Comparison of ENCODE assay signal across 1 cellular context in the genomic region with DNA sequence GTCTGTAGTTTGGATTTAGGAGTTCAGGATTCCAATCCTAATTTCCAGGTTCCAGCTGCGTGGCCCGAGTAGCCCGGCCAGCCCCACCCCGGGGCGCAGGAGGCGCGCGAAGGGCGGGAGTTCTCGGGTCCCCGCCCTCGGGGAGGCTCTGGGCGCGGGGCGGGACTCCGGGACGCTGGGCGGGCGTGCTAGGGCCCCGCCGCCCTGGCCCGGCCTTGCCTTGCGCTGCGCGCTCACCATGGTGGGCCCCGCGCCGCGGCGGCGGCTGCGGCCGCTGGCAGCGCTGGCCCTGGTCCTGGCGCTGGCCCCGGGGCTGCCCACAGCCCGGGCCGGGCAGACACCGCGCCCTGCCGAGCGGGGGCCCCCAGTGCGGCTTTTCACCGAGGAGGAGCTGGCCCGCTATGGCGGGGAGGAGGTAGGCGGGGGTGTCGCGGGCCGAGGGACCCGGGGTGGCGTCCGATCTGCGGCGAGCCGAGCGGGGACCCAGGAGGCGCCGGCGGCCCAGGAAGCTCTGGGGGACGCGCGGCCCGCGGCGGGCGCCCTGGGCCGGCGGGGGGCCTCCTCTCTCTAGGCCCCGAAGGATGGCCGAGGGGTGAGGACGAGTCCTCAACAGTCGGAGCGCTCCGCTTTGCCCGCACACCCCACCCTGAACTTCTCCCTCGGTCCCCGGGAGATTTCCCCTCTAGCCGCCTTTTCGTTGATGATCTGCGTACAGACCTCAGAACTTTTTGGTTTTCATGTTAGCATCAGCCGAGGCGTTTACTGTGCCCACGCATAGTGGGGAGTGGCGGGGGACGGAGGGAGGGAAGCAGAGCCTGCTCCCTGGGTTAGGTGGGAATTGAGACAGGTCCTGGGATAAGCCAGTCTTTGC.
A peak's percentile ranks its signal among the peaks of the same experiment; 100 is the strongest.
TF ChIP-seq lines count a peak whose summit lies in the region.

A gene (plus strand): TSS at position 215 of the 871 bp plus-strand sequence. CDS start 24 bp downstream, at position 239.

TF ChIP-seq in HepG2, 621 proteins besides CTCF, POLR2A, EP300 and RAD21 (continued from another document and continues in another):
- TF ChIP-seq, protein P1, sequence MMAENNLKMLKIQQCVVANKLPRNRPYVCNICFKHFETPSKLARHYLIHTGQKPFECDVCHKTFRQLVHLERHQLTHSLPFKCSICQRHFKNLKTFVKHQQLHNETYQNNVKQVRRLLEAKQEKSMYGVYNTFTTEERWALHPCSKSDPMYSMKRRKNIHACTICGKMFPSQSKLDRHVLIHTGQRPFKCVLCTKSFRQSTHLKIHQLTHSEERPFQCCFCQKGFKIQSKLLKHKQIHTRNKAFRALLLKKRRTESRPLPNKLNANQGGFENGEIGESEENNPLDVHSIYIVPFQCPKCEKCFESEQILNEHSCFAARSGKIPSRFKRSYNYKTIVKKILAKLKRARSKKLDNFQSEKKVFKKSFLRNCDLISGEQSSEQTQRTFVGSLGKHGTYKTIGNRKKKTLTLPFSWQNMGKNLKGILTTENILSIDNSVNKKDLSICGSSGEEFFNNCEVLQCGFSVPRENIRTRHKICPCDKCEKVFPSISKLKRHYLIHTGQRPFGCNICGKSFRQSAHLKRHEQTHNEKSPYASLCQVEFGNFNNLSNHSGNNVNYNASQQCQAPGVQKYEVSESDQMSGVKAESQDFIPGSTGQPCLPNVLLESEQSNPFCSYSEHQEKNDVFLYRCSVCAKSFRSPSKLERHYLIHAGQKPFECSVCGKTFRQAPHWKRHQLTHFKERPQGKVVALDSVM (CRISPR knock-in tag; IDR thresholded peaks at IDR 0.05), result 0 out of 2 replicates have a peak, but pooled peaks have one; percentile 7
- peak; percentile 56; the same call in 1 of the 2 replicates for TF ChIP-seq RBFOX2 (IDR thresholded peaks at IDR 0.05; ENCODE audit: low read depth, low read length)
- TF ChIP-seq CENPX (CRISPR knock-in tag; IDR thresholded peaks at IDR 0.05), result no peak
- peak; percentile 49; the same call in 1 of the 2 replicates for TF ChIP-seq SP5 (CRISPR knock-in tag; IDR thresholded peaks at IDR 0.05; ENCODE audit: borderline replicate concordance, low read depth)
- TF ChIP-seq, protein P2, sequence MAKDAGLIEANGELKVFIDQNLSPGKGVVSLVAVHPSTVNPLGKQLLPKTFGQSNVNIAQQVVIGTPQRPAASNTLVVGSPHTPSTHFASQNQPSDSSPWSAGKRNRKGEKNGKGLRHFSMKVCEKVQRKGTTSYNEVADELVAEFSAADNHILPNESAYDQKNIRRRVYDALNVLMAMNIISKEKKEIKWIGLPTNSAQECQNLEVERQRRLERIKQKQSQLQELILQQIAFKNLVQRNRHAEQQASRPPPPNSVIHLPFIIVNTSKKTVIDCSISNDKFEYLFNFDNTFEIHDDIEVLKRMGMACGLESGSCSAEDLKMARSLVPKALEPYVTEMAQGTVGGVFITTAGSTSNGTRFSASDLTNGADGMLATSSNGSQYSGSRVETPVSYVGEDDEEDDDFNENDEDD (CRISPR knock-in tag; IDR thresholded peaks at IDR 0.05; ENCODE audit: borderline replicate concordance), result peak; percentile 62; the same call in 1 of the 2 replicates
- TF ChIP-seq SOX5 (CRISPR knock-in tag; IDR thresholded peaks at IDR 0.05; ENCODE audit: borderline replicate concordance), result no peak
- peak; percentile 32; the same call in 1 of the 2 replicates for TF ChIP-seq HDAC1 (CRISPR knock-in tag; IDR thresholded peaks at IDR 0.05)
- TF ChIP-seq ZFY (CRISPR knock-in tag; IDR thresholded peaks at IDR 0.05), result peak; percentile 88
- TF ChIP-seq, protein P3, sequence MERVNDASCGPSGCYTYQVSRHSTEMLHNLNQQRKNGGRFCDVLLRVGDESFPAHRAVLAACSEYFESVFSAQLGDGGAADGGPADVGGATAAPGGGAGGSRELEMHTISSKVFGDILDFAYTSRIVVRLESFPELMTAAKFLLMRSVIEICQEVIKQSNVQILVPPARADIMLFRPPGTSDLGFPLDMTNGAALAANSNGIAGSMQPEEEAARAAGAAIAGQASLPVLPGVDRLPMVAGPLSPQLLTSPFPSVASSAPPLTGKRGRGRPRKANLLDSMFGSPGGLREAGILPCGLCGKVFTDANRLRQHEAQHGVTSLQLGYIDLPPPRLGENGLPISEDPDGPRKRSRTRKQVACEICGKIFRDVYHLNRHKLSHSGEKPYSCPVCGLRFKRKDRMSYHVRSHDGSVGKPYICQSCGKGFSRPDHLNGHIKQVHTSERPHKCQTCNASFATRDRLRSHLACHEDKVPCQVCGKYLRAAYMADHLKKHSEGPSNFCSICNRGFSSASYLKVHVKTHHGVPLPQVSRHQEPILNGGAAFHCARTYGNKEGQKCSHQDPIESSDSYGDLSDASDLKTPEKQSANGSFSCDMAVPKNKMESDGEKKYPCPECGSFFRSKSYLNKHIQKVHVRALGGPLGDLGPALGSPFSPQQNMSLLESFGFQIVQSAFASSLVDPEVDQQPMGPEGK (CRISPR knock-in tag; IDR thresholded peaks at IDR 0.05), result peak; percentile 59; the same call in 1 of the 2 replicates
- peak; percentile 76; the same call in 1 of the 2 replicates for TF ChIP-seq KLF12 (CRISPR knock-in tag; IDR thresholded peaks at IDR 0.05; ENCODE audit: borderline replicate concordance)
- TF ChIP-seq, protein P4, sequence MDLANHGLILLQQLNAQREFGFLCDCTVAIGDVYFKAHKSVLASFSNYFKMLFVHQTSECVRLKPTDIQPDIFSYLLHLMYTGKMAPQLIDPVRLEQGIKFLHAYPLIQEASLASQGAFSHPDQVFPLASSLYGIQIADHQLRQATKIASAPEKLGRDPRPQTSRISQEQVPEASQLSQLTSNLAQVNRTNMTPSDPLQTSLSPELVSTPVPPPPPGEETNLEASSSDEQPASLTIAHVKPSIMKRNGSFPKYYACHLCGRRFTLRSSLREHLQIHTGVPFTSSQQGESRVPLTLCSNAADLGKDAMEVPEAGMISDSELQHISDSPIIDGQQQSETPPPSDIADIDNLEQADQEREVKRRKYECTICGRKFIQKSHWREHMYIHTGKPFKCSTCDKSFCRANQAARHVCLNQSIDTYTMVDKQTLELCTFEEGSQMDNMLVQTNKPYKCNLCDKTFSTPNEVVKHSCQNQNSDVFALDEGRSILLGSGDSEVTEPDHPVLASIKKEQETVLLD (CRISPR knock-in tag; IDR thresholded peaks at IDR 0.05; ENCODE audit: low read depth), result peak; percentile 39; the same call in 1 of the 2 replicates
- TF ChIP-seq, protein P5, sequence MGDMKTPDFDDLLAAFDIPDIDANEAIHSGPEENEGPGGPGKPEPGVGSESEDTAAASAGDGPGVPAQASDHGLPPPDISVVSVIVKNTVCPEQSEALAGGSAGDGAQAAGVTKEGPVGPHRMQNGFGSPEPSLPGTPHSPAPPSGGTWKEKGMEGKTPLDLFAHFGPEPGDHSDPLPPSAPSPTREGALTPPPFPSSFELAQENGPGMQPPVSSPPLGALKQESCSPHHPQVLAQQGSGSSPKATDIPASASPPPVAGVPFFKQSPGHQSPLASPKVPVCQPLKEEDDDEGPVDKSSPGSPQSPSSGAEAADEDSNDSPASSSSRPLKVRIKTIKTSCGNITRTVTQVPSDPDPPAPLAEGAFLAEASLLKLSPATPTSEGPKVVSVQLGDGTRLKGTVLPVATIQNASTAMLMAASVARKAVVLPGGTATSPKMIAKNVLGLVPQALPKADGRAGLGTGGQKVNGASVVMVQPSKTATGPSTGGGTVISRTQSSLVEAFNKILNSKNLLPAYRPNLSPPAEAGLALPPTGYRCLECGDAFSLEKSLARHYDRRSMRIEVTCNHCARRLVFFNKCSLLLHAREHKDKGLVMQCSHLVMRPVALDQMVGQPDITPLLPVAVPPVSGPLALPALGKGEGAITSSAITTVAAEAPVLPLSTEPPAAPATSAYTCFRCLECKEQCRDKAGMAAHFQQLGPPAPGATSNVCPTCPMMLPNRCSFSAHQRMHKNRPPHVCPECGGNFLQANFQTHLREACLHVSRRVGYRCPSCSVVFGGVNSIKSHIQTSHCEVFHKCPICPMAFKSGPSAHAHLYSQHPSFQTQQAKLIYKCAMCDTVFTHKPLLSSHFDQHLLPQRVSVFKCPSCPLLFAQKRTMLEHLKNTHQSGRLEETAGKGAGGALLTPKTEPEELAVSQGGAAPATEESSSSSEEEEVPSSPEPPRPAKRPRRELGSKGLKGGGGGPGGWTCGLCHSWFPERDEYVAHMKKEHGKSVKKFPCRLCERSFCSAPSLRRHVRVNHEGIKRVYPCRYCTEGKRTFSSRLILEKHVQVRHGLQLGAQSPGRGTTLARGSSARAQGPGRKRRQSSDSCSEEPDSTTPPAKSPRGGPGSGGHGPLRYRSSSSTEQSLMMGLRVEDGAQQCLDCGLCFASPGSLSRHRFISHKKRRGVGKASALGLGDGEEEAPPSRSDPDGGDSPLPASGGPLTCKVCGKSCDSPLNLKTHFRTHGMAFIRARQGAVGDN (CRISPR knock-in tag; IDR thresholded peaks at IDR 0.05), result peak; percentile 61
- TF ChIP-seq, protein P6, sequence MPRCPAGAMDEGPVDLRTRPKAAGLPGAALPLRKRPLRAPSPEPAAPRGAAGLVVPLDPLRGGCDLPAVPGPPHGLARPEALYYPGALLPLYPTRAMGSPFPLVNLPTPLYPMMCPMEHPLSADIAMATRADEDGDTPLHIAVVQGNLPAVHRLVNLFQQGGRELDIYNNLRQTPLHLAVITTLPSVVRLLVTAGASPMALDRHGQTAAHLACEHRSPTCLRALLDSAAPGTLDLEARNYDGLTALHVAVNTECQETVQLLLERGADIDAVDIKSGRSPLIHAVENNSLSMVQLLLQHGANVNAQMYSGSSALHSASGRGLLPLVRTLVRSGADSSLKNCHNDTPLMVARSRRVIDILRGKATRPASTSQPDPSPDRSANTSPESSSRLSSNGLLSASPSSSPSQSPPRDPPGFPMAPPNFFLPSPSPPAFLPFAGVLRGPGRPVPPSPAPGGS (CRISPR knock-in tag; IDR thresholded peaks at IDR 0.05), result 0 out of 2 replicates have a peak, but pooled peaks have one; percentile 49
- TF ChIP-seq, protein P7, sequence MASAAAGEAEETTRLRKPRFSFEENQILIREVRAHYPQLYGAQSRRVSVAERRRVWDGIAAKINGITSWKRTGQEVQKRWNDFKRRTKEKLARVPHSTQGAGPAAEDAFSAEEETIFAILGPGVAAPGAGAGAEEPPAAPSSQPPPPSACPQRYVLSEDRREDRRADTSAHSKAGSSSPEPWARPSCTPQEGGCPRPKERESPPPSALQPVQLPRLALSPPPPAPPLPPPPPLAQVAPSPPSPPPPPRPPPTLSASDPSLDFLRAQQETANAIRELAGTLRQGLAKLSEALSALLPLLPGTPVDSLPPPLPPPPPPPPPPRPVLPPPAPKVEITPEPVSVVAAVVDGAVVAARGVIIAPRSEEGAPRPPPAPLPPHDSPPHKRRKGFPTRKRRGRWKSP (CRISPR knock-in tag; IDR thresholded peaks at IDR 0.05), result peak; percentile 84
- TF ChIP-seq, protein P8, sequence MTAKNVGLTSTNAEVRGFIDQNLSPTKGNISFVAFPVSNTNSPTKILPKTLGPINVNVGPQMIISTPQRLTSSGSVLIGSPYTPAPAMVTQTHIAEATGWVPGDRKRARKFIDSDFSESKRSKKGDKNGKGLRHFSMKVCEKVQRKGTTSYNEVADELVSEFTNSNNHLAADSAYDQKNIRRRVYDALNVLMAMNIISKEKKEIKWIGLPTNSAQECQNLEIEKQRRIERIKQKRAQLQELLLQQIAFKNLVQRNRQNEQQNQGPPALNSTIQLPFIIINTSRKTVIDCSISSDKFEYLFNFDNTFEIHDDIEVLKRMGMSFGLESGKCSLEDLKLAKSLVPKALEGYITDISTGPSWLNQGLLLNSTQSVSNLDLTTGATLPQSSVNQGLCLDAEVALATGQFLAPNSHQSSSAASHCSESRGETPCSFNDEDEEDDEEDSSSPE (CRISPR knock-in tag; IDR thresholded peaks at IDR 0.05), result peak; percentile 83
- TF ChIP-seq STAG1 (CRISPR knock-in tag; IDR thresholded peaks at IDR 0.05), result no peak
- TF ChIP-seq ZFP36L1 (CRISPR knock-in tag; IDR thresholded peaks at IDR 0.05), result no peak
- no peak for TF ChIP-seq GATAD1 (CRISPR knock-in tag; IDR thresholded peaks at IDR 0.05)
- TF ChIP-seq, protein P9, sequence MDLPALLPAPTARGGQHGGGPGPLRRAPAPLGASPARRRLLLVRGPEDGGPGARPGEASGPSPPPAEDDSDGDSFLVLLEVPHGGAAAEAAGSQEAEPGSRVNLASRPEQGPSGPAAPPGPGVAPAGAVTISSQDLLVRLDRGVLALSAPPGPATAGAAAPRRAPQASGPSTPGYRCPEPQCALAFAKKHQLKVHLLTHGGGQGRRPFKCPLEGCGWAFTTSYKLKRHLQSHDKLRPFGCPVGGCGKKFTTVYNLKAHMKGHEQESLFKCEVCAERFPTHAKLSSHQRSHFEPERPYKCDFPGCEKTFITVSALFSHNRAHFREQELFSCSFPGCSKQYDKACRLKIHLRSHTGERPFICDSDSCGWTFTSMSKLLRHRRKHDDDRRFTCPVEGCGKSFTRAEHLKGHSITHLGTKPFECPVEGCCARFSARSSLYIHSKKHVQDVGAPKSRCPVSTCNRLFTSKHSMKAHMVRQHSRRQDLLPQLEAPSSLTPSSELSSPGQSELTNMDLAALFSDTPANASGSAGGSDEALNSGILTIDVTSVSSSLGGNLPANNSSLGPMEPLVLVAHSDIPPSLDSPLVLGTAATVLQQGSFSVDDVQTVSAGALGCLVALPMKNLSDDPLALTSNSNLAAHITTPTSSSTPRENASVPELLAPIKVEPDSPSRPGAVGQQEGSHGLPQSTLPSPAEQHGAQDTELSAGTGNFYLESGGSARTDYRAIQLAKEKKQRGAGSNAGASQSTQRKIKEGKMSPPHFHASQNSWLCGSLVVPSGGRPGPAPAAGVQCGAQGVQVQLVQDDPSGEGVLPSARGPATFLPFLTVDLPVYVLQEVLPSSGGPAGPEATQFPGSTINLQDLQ (CRISPR knock-in tag; IDR thresholded peaks at IDR 0.05), result no peak
- TF ChIP-seq CCDC6 (CRISPR knock-in tag; IDR thresholded peaks at IDR 0.05), result 0 out of 2 replicates have a peak, but pooled peaks have one; percentile 61
- TF ChIP-seq YY1 (IDR thresholded peaks at IDR 0.05; ENCODE audit: insufficient read depth, insufficient replicate concordance, low read depth, low read length), result peak; percentile 71
- TF ChIP-seq ZNF777 (CRISPR knock-in tag; IDR thresholded peaks at IDR 0.05), result peak; percentile 42; the same call in 1 of the 2 replicates
- TF ChIP-seq ZMYM3 (CRISPR knock-in tag; IDR thresholded peaks at IDR 0.05), result no peak
- peak; percentile 49 for TF ChIP-seq PHF8 (CRISPR knock-in tag; IDR thresholded peaks at IDR 0.05)
- no peak for TF ChIP-seq TAF15 (IDR thresholded peaks at IDR 0.05; ENCODE audit: low read depth, low read length, poor library complexity, severe bottlenecking)
- TF ChIP-seq, protein P10, sequence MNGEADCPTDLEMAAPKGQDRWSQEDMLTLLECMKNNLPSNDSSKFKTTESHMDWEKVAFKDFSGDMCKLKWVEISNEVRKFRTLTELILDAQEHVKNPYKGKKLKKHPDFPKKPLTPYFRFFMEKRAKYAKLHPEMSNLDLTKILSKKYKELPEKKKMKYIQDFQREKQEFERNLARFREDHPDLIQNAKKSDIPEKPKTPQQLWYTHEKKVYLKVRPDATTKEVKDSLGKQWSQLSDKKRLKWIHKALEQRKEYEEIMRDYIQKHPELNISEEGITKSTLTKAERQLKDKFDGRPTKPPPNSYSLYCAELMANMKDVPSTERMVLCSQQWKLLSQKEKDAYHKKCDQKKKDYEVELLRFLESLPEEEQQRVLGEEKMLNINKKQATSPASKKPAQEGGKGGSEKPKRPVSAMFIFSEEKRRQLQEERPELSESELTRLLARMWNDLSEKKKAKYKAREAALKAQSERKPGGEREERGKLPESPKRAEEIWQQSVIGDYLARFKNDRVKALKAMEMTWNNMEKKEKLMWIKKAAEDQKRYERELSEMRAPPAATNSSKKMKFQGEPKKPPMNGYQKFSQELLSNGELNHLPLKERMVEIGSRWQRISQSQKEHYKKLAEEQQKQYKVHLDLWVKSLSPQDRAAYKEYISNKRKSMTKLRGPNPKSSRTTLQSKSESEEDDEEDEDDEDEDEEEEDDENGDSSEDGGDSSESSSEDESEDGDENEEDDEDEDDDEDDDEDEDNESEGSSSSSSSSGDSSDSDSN (CRISPR knock-in tag; IDR thresholded peaks at IDR 0.05), result peak; percentile 65; the same call in 1 of the 2 replicates
- peak; percentile 39; the same call in 1 of the 2 replicates for TF ChIP-seq SAP130 (CRISPR knock-in tag; IDR thresholded peaks at IDR 0.05; ENCODE audit: low read depth)
- no peak; the same call in 1 of the 2 replicates for TF ChIP-seq ZNF761 (CRISPR knock-in tag; conservative IDR thresholded peaks at IDR 0.05)
- TF ChIP-seq, protein P11, sequence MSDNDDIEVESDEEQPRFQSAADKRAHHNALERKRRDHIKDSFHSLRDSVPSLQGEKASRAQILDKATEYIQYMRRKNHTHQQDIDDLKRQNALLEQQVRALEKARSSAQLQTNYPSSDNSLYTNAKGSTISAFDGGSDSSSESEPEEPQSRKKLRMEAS (IDR thresholded peaks at IDR 0.05), result peak; percentile 32; the same call in 1 of the 2 replicates
